2 cellular contexts compared by ENCODE assay signal in genomic region chr1:54413295-54413694, GRCh38.
A peak's percentile ranks its signal among the peaks of the same experiment; 100 is the strongest.
TF ChIP-seq lines count a peak whose summit lies in the region.

No MANE protein-coding gene starts in this region.

TF ChIP-seq in GM12878, 131 proteins besides CTCF, POLR2A, EP300 and RAD21:
- TF ChIP-seq USF1 (IDR thresholded peaks at IDR 0.05; ENCODE audit: borderline replicate concordance, extremely low read length, insufficient read depth, low read depth, low read length) (no peak), MEF2B (IDR thresholded peaks at IDR 0.05; ENCODE audit: partially characterized antibody, poor library complexity, severe bottlenecking) (no peak)

TF ChIP-seq in HepG2, 621 proteins besides CTCF, POLR2A, EP300 and RAD21:
- TF ChIP-seq TFE3 (CRISPR knock-in tag; IDR thresholded peaks at IDR 0.05) (peak; percentile 60; the same call in 1 of the 2 replicates), SIX1 (CRISPR knock-in tag; IDR thresholded peaks at IDR 0.05; ENCODE audit: borderline replicate concordance) (no peak), FOSL1 (CRISPR knock-in tag; IDR thresholded peaks at IDR 0.05; ENCODE audit: borderline replicate concordance) (no peak), DNMT3B (CRISPR knock-in tag; conservative IDR thresholded peaks at IDR 0.05) (no peak), GABPB1 (CRISPR knock-in tag; IDR thresholded peaks at IDR 0.05) (peak; percentile 28; the same call in 1 of the 2 replicates), ZNF331 (CRISPR knock-in tag; IDR thresholded peaks at IDR 0.05) (no peak), USF2 (IDR thresholded peaks at IDR 0.05; ENCODE audit: low read depth, low read length) (0 out of 2 replicates have a peak, but pooled peaks have one; percentile 37), USF2 (CRISPR knock-in tag; IDR thresholded peaks at IDR 0.05; ENCODE audit: borderline replicate concordance) (no peak), NRL (CRISPR knock-in tag; IDR thresholded peaks at IDR 0.05; ENCODE audit: borderline replicate concordance) (no peak), GABPA (IDR thresholded peaks at IDR 0.05; ENCODE audit: low read depth, low read length) (no peak), GABPA (CRISPR knock-in tag; IDR thresholded peaks at IDR 0.05; ENCODE audit: low read depth) (peak; percentile 43), MAFK (conservative IDR thresholded peaks at IDR 0.05 in 1 of 2, IDR thresholded peaks at IDR 0.05 in 1 of 2; ENCODE audit: low read length in 2 of 2) (no peak), CSRNP2 (CRISPR knock-in tag; conservative IDR thresholded peaks at IDR 0.05; ENCODE audit: low read depth) (no peak), SAP130 (CRISPR knock-in tag; IDR thresholded peaks at IDR 0.05; ENCODE audit: low read depth) (0 out of 2 replicates have a peak, but pooled peaks have one; percentile 12), E2F5 (CRISPR knock-in tag; conservative IDR thresholded peaks at IDR 0.05) (no peak), TFDP2 (CRISPR knock-in tag; IDR thresholded peaks at IDR 0.05) (no peak), STAT5B (CRISPR knock-in tag; IDR thresholded peaks at IDR 0.05) (no peak), FOXO1 (CRISPR knock-in tag; IDR thresholded peaks at IDR 0.05) (no peak), WIZ (CRISPR knock-in tag; IDR thresholded peaks at IDR 0.05) (no peak), ZNF703 (CRISPR knock-in tag; IDR thresholded peaks at IDR 0.05; ENCODE audit: borderline replicate concordance) (no peak), ZBTB37 (CRISPR knock-in tag; IDR thresholded peaks at IDR 0.05) (no peak), ETV5 (CRISPR knock-in tag; IDR thresholded peaks at IDR 0.05; ENCODE audit: borderline replicate concordance) (peak; percentile 39; the same call in 1 of the 2 replicates), ZNF737 (CRISPR knock-in tag; IDR thresholded peaks at IDR 0.05; ENCODE audit: borderline replicate concordance) (no peak), ZNF274 (CRISPR knock-in tag; IDR thresholded peaks at IDR 0.05) (no peak)
